Comparison of ENCODE assay signal across 7 cellular contexts in the genomic region with DNA sequence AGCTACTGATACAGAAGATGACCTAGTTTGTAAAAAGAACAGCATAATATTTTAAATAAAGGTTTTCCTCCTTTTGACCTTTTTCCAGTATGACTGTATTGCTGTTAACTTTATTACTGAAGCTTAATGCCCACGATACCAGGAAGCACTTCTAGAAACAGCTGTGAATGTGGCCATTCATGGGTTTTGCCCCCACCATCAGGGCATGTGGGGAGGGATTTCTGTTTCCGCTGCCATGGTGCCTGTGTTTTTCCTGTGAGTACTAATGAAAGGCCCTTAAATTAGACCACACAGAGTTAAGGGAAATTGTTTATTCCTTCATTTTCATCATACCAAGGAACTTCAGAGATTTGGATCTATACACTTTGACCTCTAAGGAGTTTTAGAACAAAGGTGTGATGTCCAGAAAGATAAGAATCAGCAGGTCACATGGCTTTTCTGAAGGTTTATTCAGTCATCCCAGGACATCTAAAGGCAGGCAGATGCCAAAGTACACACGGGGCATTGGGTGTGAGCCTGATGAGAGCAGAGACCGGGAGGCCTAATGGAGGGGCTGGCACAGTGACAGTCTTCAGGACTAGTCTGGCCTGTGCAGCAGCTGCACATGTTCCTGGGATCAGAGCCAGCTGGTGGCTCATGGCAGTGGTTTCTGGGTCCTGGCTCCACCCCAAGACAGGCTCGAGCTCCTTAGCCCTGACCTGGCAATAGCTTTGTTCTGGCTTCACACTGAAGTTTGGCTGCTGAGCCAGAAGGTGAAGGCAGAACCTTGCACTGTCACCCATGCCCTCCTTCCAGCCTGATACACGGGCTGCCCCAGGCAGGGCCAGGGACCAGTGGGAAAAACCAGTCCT.
DNase-seq lines count a peak whose midpoint lies in the region; ATAC-seq and TF ChIP-seq lines count a peak whose summit lies in the region.

No MANE protein-coding gene starts in this region.

- peak overlapping the region; percentile 95 for H2BK5ac ChIP-seq in mesendoderm (ENCODE audit: low read length)

- CTCF ChIA-PET in Panc1 (lab: Charles Lee): interaction anchor here (1.1 to 1.2 kb wide), 2 partner anchors 9 to 79 kb away, joined by 3 to 4 read pairs; no protein-coding TSS in a partner anchor

- WGBS in mesendoderm (ENCODE audit: extremely low coverage, insufficient coverage, low lambda C conversion rate): no CpG with 5 or more reads among the region's 6 CpGs

- H2BK15ac ChIP-seq in mesendoderm (replicated peaks; ENCODE audit: low read depth): peak overlapping the region; percentile 5

- in situ Hi-C loops in Panc1 (cut with HindIII; ENCODE audit: low pct_unique_long_range_greater_than_20kb, low sequenced_read_pairs): loop anchor here (25.0 kb wide), 1 partner anchor 525 kb away; no protein-coding TSS in a partner anchor

- TF ChIP-seq CTCF in Panc1 (IDR thresholded peaks at IDR 0.05) (no peak), endothelial cell (IDR thresholded peaks at IDR 0.05; ENCODE audit: unreplicated experiment) (no peak), uterus (IDR thresholded peaks at IDR 0.05) (no peak)

- no peak overlapping the region for H4K5ac ChIP-seq in mesendoderm (ENCODE audit: low read length)

- intact Hi-C loops in Panc1 (cut with micrococcal nuclease; ENCODE audit: unreplicated experiment): loop anchor here (5.0 to 10.0 kb wide), 2 partner anchors 80 to 247 kb away; a partner anchor contains a TSS
- intact Hi-C loops in uterus (cut with DNase I; ENCODE audit: low total_unique reads): loop anchor here (10.0 kb wide), 1 partner anchor 77 kb away; no protein-coding TSS in a partner anchor

- no peak overlapping the region for H3K4me3 Mint-ChIP-seq in endothelial cell (ENCODE audit: unreplicated experiment)

- peak overlapping the region; percentile 89 for H3K18ac ChIP-seq in mesendoderm (ENCODE audit: low read length)

- H3K23ac ChIP-seq in mesendoderm (ENCODE audit: low read length): peak overlapping the region; percentile 35

- peak overlapping the region; percentile 82 for H3K27ac ChIP-seq in Panc1 (ENCODE audit: low read length)
- H3K27ac ChIP-seq in mesendoderm (ENCODE audit: low read depth, low read length): peak overlapping the region; percentile 79
- H3K27ac ChIP-seq in uterus: peak overlapping the region; percentile 74 to 78

- H3K27me3 Mint-ChIP-seq in endothelial cell (ENCODE audit: unreplicated experiment): peaks cover 6% of the 10 kb centered on the region

- peak overlapping the region; percentile 85 for H3K4ac ChIP-seq in mesendoderm (ENCODE audit: low read depth, low read length)

- ATAC-seq in Panc1: peak; percentile 91

- DNase-seq in HS-27A (ENCODE audit: low read depth) (peak; percentile 82), Panc1 (ENCODE audit: low read depth, low spot score) (peak; percentile 90), endothelial cell (ENCODE audit: low spot score) (no peak), mesendoderm (peak; percentile 33), uterus (peak; percentile 85 to 92), NOMO-1 (lab: John Stamatoyannopoulos, UW; ENCODE audit: unreplicated experiment in 2 of 2) (no peak)
- DNase-seq in effector CD4-positive, alpha-beta T cell: no peak

- peak overlapping the region; percentile 54 for H2AK5ac ChIP-seq in mesendoderm (ENCODE audit: low read length)

- no peaks in the 10 kb centered on the region for H3K79me1 ChIP-seq in mesendoderm (ENCODE audit: low read length)

- BruUV-seq in Panc1 (replicated peaks; lab: Mats Ljungman, UMichigan): no TSS peak

- H3K36me3 ChIP-seq in Panc1 (ENCODE audit: control insufficient read depth, insufficient read depth, low read length) (no peaks in the 10 kb centered on the region), mesendoderm (ENCODE audit: control insufficient read depth, insufficient read depth, low read length) (no peaks in the 10 kb centered on the region), uterus (no peaks in the 10 kb centered on the region)

- peaks cover 64% of the 10 kb centered on the region for H3K4me1 ChIP-seq in Panc1 (ENCODE audit: control insufficient read depth, insufficient read depth, low read length)
- H3K4me1 ChIP-seq in mesendoderm (ENCODE audit: control insufficient read depth, low read depth, low read length): peaks cover 23% of the 10 kb centered on the region
- H3K4me1 ChIP-seq in uterus: peaks cover 0 to 22% of the 10 kb centered on the region in 2 donors

- peak overlapping the region; percentile 48 for H2BK120ac ChIP-seq in mesendoderm (ENCODE audit: low read depth, low read length)

- no peak overlapping the region for H3K4me3 ChIP-seq in Panc1 (ENCODE audit: low read depth in 2 of 2, low read length in 2 of 2)
- no peak overlapping the region for H3K4me3 ChIP-seq in mesendoderm (ENCODE audit: low read length)
- no peak overlapping the region for H3K4me3 ChIP-seq in uterus

- peaks cover 4% of the 10 kb centered on the region; the same call in 1 of the 2 replicates for H3K9me3 ChIP-seq in Panc1 (ENCODE audit: control insufficient read depth, insufficient read depth, low read depth, low read length)
- no peaks in the 10 kb centered on the region for H3K9me3 ChIP-seq in uterus

- H3K4me2 ChIP-seq in mesendoderm (ENCODE audit: low read length): no peak overlapping the region

- no peak overlapping the region for H4K8ac ChIP-seq in mesendoderm (ENCODE audit: low read depth, low read length)

- H3K79me2 ChIP-seq in mesendoderm (ENCODE audit: control insufficient read depth, insufficient read depth, low read length): no peaks in the 10 kb centered on the region

- H3K4me1 Mint-ChIP-seq in endothelial cell (ENCODE audit: unreplicated experiment): peaks cover 51% of the 10 kb centered on the region

- POLR2A ChIA-PET in Panc1 (lab: Charles Lee): interaction anchor here (1.1 kb wide), 1 partner anchor 12 kb away, joined by 4 read pairs; no protein-coding TSS in a partner anchor

- H3K56ac ChIP-seq in mesendoderm (ENCODE audit: low read length): peak overlapping the region; percentile 81

- H3K9ac ChIP-seq in mesendoderm (ENCODE audit: low read length): peak overlapping the region; percentile 32

- H3K27me3 ChIP-seq in Panc1 (ENCODE audit: control insufficient read depth, insufficient read depth, low read length): no peaks in the 10 kb centered on the region
- no peaks in the 10 kb centered on the region for H3K27me3 ChIP-seq in mesendoderm (ENCODE audit: insufficient read depth, low read length, poor library complexity)
- no peaks in the 10 kb centered on the region for H3K27me3 ChIP-seq in uterus

- H3K36me3 Mint-ChIP-seq in endothelial cell (ENCODE audit: low read depth, unreplicated experiment): no peaks in the 10 kb centered on the region

- TF ChIP-seq POLR2A in uterus (IDR thresholded peaks at IDR 0.05): no peak

- H3K27ac Mint-ChIP-seq in endothelial cell (ENCODE audit: unreplicated experiment): peak overlapping the region; percentile 96

- H3K9me3 Mint-ChIP-seq in endothelial cell (ENCODE audit: unreplicated experiment): no peaks in the 10 kb centered on the region

Comparison
In these comparisons a context has a peak if more than half of its experiments do, and no peak if none do; other contexts are left out.
1. DNase-seq: peak in HS-27A (single experiment), Panc1 (single experiment), mesendoderm (single experiment) and uterus (2 of 2); none in endothelial cell (single experiment), effector CD4-positive, alpha-beta T cell (single experiment) and NOMO-1 (0 of 2).
2. Peak in every context shown above with its lines, with median percentiles within 50 percentile points of each other: H3K27ac ChIP-seq.